Comparison of ENCODE assay signal across 17 cellular contexts in genomic region chr2:149383340-149383739, GRCh38. TPM values are rescaled to one million over a fixed set of nuclear protein-coding genes. Genes with fewer than 3 reads are reported as not detected.
DNase-seq lines count a peak whose midpoint lies in the region; ATAC-seq and TF ChIP-seq lines count a peak whose summit lies in the region.
"Had no signal": no experiment of that assay in that cellular context is flagged by ENCODE, and none has a peak within 500 bp of the region (broad histone marks: within the 10 kb centered on the region; RNA-seq: fewer than 3 reads in every experiment).

No MANE protein-coding gene starts in this region.

- peak overlapping the region; percentile 11 for H3K27ac ChIP-seq in smooth muscle cell (ENCODE audit: low read depth)
- H3K27ac ChIP-seq: thoracic aorta had no signal

- H3K36me3 Mint-ChIP-seq in activated T-helper 2 cell treated with anti-CD3 and anti-CD28 coated beads, Interferon-gamma antibody, Interleukin-2, Interleukin-4, amounts not matched to agents 10 μg/mL and 5 μg/mL and 100 μg/mL, durations not matched to agents 14 hours and 24 hours and 36 hours (ENCODE audit: low read depth) = no peaks in the 10 kb centered on the region
- H3K36me3 Mint-ChIP-seq: CD4-positive, alpha-beta memory T cell had no signal

- DNase-seq in GM04504 (ENCODE audit: low read depth) (peak; percentile 83), adipocyte (ENCODE audit: low read depth) (peak; percentile 80), fibroblast of the conjunctiva (ENCODE audit: low read depth) (peak; percentile 33), smooth muscle cell (lab: John Stamatoyannopoulos, UW; ENCODE audit: unreplicated experiment) (no peak), NCI-H1436 treated with DMSO at 0.1 percent for 48 hours (lab: John Stamatoyannopoulos, UW) (no peak)
- no peak for DNase-seq in activated T-helper 2 cell treated with anti-CD3 and anti-CD28 coated beads, Interferon-gamma antibody, Interleukin-2, Interleukin-4, amounts not matched to agents 10 μg/mL and 5 μg/mL and 100 μg/mL, durations not matched to agents 14 hours and 24 hours and 36 hours (ENCODE audit: low spot score)
- DNase-seq: activated CD4-positive, alpha-beta T cell treated with anti-CD3 and anti-CD28 coated beads for 4 hours; amniotic stem cell; CD4-positive, alpha-beta memory T cell; GDM1; NCI-H2107; NCI-H748 treated with DMSO at 0.1 percent for 48 hours had no signal

- H3K36me3 ChIP-seq in adipocyte (ENCODE audit: control insufficient read depth, insufficient read depth, low read length, severe bottlenecking) = no peaks in the 10 kb centered on the region
- H3K36me3 ChIP-seq in smooth muscle cell (ENCODE audit: low read depth) = no peaks in the 10 kb centered on the region
- H3K36me3 ChIP-seq: thoracic aorta had no signal

- peaks cover 11% of the 10 kb centered on the region for H3K4me1 ChIP-seq in adipocyte (ENCODE audit: control insufficient read depth, insufficient read depth, low read length)
- no peaks in the 10 kb centered on the region for H3K4me1 ChIP-seq in smooth muscle cell (ENCODE audit: low read depth)

- H3F3A ChIP-seq in smooth muscle cell (ENCODE audit: low read depth) = peaks cover 9% of the 10 kb centered on the region

- H3K4me2 ChIP-seq in smooth muscle cell = no peak overlapping the region

- no peaks in the 10 kb centered on the region for H3K9me3 Mint-ChIP-seq in activated T-helper 2 cell treated with anti-CD3 and anti-CD28 coated beads, Interferon-gamma antibody, Interleukin-2, Interleukin-4, amounts not matched to agents 10 μg/mL and 5 μg/mL and 100 μg/mL, durations not matched to agents 14 hours and 24 hours and 36 hours

- H4K20me1 ChIP-seq in smooth muscle cell (ENCODE audit: low read depth) = no peaks in the 10 kb centered on the region

- WGBS in smooth muscle cell (ENCODE audit: low lambda C conversion rate) = 29% methylated on average over 1 of the region's 1 CpG

- intact Hi-C loops in activated T-helper 2 cell treated with anti-CD3 and anti-CD28 coated beads, Interferon-gamma antibody, Interleukin-2, Interleukin-4, amounts not matched to agents 10 μg/mL and 5 μg/mL and 100 μg/mL, durations not matched to agents 14 hours and 24 hours and 36 hours (cut with micrococcal nuclease) = no loop called here

- H3K27me3 Mint-ChIP-seq in activated T-helper 2 cell treated with anti-CD3 and anti-CD28 coated beads, Interferon-gamma antibody, Interleukin-2, Interleukin-4, amounts not matched to agents 10 μg/mL and 5 μg/mL and 100 μg/mL, durations not matched to agents 14 hours and 24 hours and 36 hours (ENCODE audit: low read depth) = peaks cover 2% of the 10 kb centered on the region
- H3K27me3 Mint-ChIP-seq: progenitor cell of endocrine pancreas had no signal

- no peaks in the 10 kb centered on the region for H3K9me3 ChIP-seq in adipocyte (ENCODE audit: control insufficient read depth, low read length)
- no peaks in the 10 kb centered on the region for H3K9me3 ChIP-seq in smooth muscle cell (replicated peaks; ENCODE audit: low read depth)
- H3K9me3 ChIP-seq: thoracic aorta had no signal

- no peak for TF ChIP-seq CTCF in smooth muscle cell (IDR thresholded peaks at IDR 0.05; ENCODE audit: borderline replicate concordance, insufficient read depth, poor library complexity, severe bottlenecking)

- H2AFZ ChIP-seq in smooth muscle cell (ENCODE audit: low read depth) = no peak overlapping the region

- no peaks in the 10 kb centered on the region for H3K27me3 ChIP-seq in adipocyte (replicated peaks; ENCODE audit: control insufficient read depth, insufficient read depth, low read length)
- peaks cover 40% of the 10 kb centered on the region for H3K27me3 ChIP-seq in smooth muscle cell (ENCODE audit: low read depth)

- no peaks in the 10 kb centered on the region for H3K4me1 Mint-ChIP-seq in activated T-helper 2 cell treated with anti-CD3 and anti-CD28 coated beads, Interferon-gamma antibody, Interleukin-2, Interleukin-4, amounts not matched to agents 10 μg/mL and 5 μg/mL and 100 μg/mL, durations not matched to agents 14 hours and 24 hours and 36 hours (ENCODE audit: low read depth)
- H3K4me1 Mint-ChIP-seq: CD4-positive, alpha-beta memory T cell had no signal

- no peaks in the 10 kb centered on the region for H3K79me2 ChIP-seq in smooth muscle cell (ENCODE audit: low read depth)

- H3K9ac ChIP-seq in adipocyte (ENCODE audit: low read length) (no peak overlapping the region), smooth muscle cell (ENCODE audit: low read depth) (no peak overlapping the region)

- no peak for ATAC-seq in GM18909 (IDR thresholded peaks at IDR 0.05; ENCODE audit: poor library complexity, unreplicated experiment)

- H3K4me3 Mint-ChIP-seq in activated T-helper 2 cell treated with anti-CD3 and anti-CD28 coated beads, Interferon-gamma antibody, Interleukin-2, Interleukin-4, amounts not matched to agents 10 μg/mL and 5 μg/mL and 100 μg/mL, durations not matched to agents 14 hours and 24 hours and 36 hours (ENCODE audit: low read depth) = no peak overlapping the region
- H3K4me3 Mint-ChIP-seq: CD4-positive, alpha-beta memory T cell had no signal

- no peak overlapping the region for H3K27ac Mint-ChIP-seq in activated T-helper 2 cell treated with anti-CD3 and anti-CD28 coated beads, Interferon-gamma antibody, Interleukin-2, Interleukin-4, amounts not matched to agents 10 μg/mL and 5 μg/mL and 100 μg/mL, durations not matched to agents 14 hours and 24 hours and 36 hours
- H3K27ac Mint-ChIP-seq: CD4-positive, alpha-beta memory T cell; progenitor cell of endocrine pancreas had no signal

- no peak overlapping the region for H3K4me3 ChIP-seq in adipocyte (ENCODE audit: low read length)
- no peak overlapping the region for H3K4me3 ChIP-seq in smooth muscle cell
- H3K4me3 ChIP-seq: thoracic aorta had no signal

RNA-seq across cellular contexts. Expression of gene LYPD6, which starts 53.0 kb away (rescaled TPM):
- 9.3 and 9.8 TPM in 2 replicates for total RNA-seq in smooth muscle cell
- polyA plus RNA-seq in smooth muscle cell = 1.6 and 9.4 TPM in 2 replicates
- not detected in 2 replicates for total RNA-seq in activated T-helper 2 cell treated with anti-CD3 and anti-CD28 coated beads, Interferon-gamma antibody, Interleukin-2, Interleukin-4, amounts not matched to agents 10 μg/mL and 5 μg/mL and 100 μg/mL, durations not matched to agents 14 hours and 24 hours and 36 hours
- total RNA-seq: CD4-positive, alpha-beta memory T cell; mononuclear cell; T-helper 2 cell treated with Interferon-gamma antibody and Interleukin-4, amounts not matched to agents 100 ng/mL and 5 ng/mL, for 36 hours had no signal
- polyA plus RNA-seq: CD4-positive, alpha-beta memory T cell had no signal

Comparison
In these comparisons a context has a peak if more than half of its experiments do, and no peak if none do; other contexts are left out.
1. DNase-seq: peak in GM04504 (single experiment), adipocyte (single experiment) and fibroblast of the conjunctiva (single experiment); none in smooth muscle cell (single experiment), NCI-H1436 treated with DMSO at 0.1 percent for 48 hours (single experiment) and activated T-helper 2 cell treated with anti-CD3 and anti-CD28 coated beads, Interferon-gamma antibody, Interleukin-2, Interleukin-4, amounts not matched to agents 10 μg/mL and 5 μg/mL and 100 μg/mL, durations not matched to agents 14 hours and 24 hours and 36 hours (single experiment).
2. RNA of gene LYPD6, which starts 53.0 kb away (total RNA-seq): 9.3 to 9.8 TPM in smooth muscle cell; not detected in activated T-helper 2 cell treated with anti-CD3 and anti-CD28 coated beads, Interferon-gamma antibody, Interleukin-2, Interleukin-4, amounts not matched to agents 10 μg/mL and 5 μg/mL and 100 μg/mL, durations not matched to agents 14 hours and 24 hours and 36 hours; every median in the first group is over 10 times any median in the second.